Comparison of ENCODE assay signal across 8 cellular contexts in the genomic region with DNA sequence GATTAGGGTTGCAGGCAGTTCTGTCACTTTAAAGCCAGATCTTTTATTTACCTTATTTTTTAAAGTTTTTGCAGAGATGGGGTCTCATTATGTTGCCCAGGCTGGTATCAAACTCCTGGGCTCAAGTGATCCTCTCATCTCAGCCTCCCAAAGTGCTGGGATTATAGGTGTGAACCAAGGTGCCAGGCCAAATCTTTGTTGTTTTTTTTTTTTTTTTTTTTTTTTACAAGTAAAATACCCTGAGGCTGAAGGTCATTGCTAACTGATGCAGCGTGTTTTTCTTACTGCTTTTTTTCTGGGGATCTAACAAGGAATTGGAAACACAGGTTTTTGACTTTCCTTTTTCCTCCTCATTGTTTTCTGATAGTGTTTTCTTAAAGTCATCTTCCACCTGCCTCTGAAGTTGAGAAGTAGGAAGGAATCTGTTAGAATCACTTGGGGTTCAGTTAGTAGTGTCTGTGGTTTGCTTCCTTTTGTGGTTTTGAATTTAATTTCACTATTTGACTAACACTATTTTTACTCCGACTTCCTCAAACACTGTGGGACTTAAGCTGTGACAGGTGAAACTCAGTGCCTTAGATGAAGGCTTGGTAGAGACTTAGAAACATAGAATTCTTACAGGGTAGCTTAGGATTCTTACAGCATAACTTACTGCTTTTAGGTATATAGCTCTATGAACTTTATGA. TPM values are rescaled to one million over a fixed set of nuclear protein-coding genes. Genes with fewer than 3 reads are reported as not detected.
DNase-seq lines count a peak whose midpoint lies in the region; ATAC-seq and TF ChIP-seq lines count a peak whose summit lies in the region.

No MANE protein-coding gene starts in this region.

- H3F3A ChIP-seq in smooth muscle cell (ENCODE audit: low read depth), result no peaks in the 10 kb centered on the region

- 56% methylated on average over 2 of the region's 2 CpGs for WGBS in smooth muscle cell (ENCODE audit: low lambda C conversion rate)

- TF ChIP-seq CTCF in smooth muscle cell (IDR thresholded peaks at IDR 0.05; ENCODE audit: borderline replicate concordance, insufficient read depth, poor library complexity, severe bottlenecking), result no peak

- intact Hi-C loops in activated CD4-positive, alpha-beta memory T cell treated with anti-CD3 and anti-CD28 coated beads for 36 hours (cut with micrococcal nuclease), result loop anchor here (2.0 kb wide), 1 partner anchor 23 kb away; the partner anchor contains the start of gene CLTC

- no peaks in the 10 kb centered on the region for H3K27me3 Mint-ChIP-seq in CD4-positive, CD25-positive, alpha-beta regulatory T cell
- no peaks in the 10 kb centered on the region for H3K27me3 Mint-ChIP-seq in activated CD4-positive, alpha-beta memory T cell treated with anti-CD3 and anti-CD28 coated beads for 36 hours

- DNase-seq in CD4-positive, CD25-positive, alpha-beta regulatory T cell, result peak in 2 of 3 donors; percentile 49 to 82
- DNase-seq in activated CD4-positive, alpha-beta memory T cell treated with anti-CD3 and anti-CD28 coated beads for 36 hours, result no peak
- DNase-seq in smooth muscle cell (lab: John Stamatoyannopoulos, UW; ENCODE audit: unreplicated experiment) (no peak), HuH-7 (ENCODE audit: low spot score) (no peak), SW480 (ENCODE audit: low spot score) (no peak), caudate nucleus (lab: John Stamatoyannopoulos, UW) (no peak)

- H3K79me2 ChIP-seq in smooth muscle cell (ENCODE audit: low read depth), result peaks cover 100% of the 10 kb centered on the region

- peaks cover 29% of the 10 kb centered on the region for H3K36me3 ChIP-seq in CD4-positive, CD25-positive, alpha-beta regulatory T cell (ENCODE audit: control insufficient read depth, insufficient read depth, low read length)
- H3K36me3 ChIP-seq in smooth muscle cell (ENCODE audit: low read depth), result no peaks in the 10 kb centered on the region

- no peak overlapping the region for H2AFZ ChIP-seq in smooth muscle cell (ENCODE audit: low read depth)

- H3K4me3 ChIP-seq in CD4-positive, CD25-positive, alpha-beta regulatory T cell (ENCODE audit: low read depth, low read length), result peak overlapping the region; percentile 70
- no peak overlapping the region for H3K4me3 ChIP-seq in smooth muscle cell

- peak overlapping the region; percentile 52 to 75 (median 53) for H3K27ac Mint-ChIP-seq in CD4-positive, CD25-positive, alpha-beta regulatory T cell
- peak overlapping the region; percentile 70 for H3K27ac Mint-ChIP-seq in activated CD4-positive, alpha-beta memory T cell treated with anti-CD3 and anti-CD28 coated beads for 36 hours

- H3K27me3 ChIP-seq in CD4-positive, CD25-positive, alpha-beta regulatory T cell (ENCODE audit: control insufficient read depth, insufficient read depth, low read length), result no peaks in the 10 kb centered on the region
- H3K27me3 ChIP-seq in smooth muscle cell (ENCODE audit: low read depth), result no peaks in the 10 kb centered on the region

- peak; percentile 81 to 92 for ATAC-seq in CD4-positive, CD25-positive, alpha-beta regulatory T cell (ENCODE audit: low read depth in 2 of 2)
- ATAC-seq in GM19397 (IDR thresholded peaks at IDR 0.05; ENCODE audit: unreplicated experiment), result peak; percentile 80
- ATAC-seq in HG03378 (IDR thresholded peaks at IDR 0.05; ENCODE audit: unreplicated experiment), result peak; percentile 83

- POLR2A ChIA-PET in activated CD4-positive, alpha-beta memory T cell treated with anti-CD3 and anti-CD28 coated beads for 36 hours (lab: Charles Lee), result interaction anchor here (0.6 to 2.2 kb wide), 4 partner anchors 14 to 214 kb away, joined by 3 to 10 read pairs (median 3); partner anchors contain the start of gene CLTC

- H3K36me3 Mint-ChIP-seq in CD4-positive, CD25-positive, alpha-beta regulatory T cell, result peaks cover 8% of the 10 kb centered on the region
- peaks cover 17% of the 10 kb centered on the region for H3K36me3 Mint-ChIP-seq in activated CD4-positive, alpha-beta memory T cell treated with anti-CD3 and anti-CD28 coated beads for 36 hours

- no peak overlapping the region for H3K9ac ChIP-seq in smooth muscle cell (ENCODE audit: low read depth)

- H3K4me1 ChIP-seq in CD4-positive, CD25-positive, alpha-beta regulatory T cell (ENCODE audit: control insufficient read depth, insufficient read depth, low read length, poor library complexity, severe bottlenecking), result peaks cover 47% of the 10 kb centered on the region
- H3K4me1 ChIP-seq in smooth muscle cell (ENCODE audit: low read depth), result peaks cover 5% of the 10 kb centered on the region

- H3K9me3 ChIP-seq in CD4-positive, CD25-positive, alpha-beta regulatory T cell (ENCODE audit: control insufficient read depth in 2 of 2, low read length in 2 of 2), result no peaks in the 10 kb centered on the region
- H3K9me3 ChIP-seq in smooth muscle cell (replicated peaks; ENCODE audit: low read depth), result no peaks in the 10 kb centered on the region

- H3K27ac ChIP-seq in CD4-positive, CD25-positive, alpha-beta regulatory T cell (ENCODE audit: insufficient read depth, low read length, poor library complexity, severe bottlenecking), result peak overlapping the region; percentile 48
- H3K27ac ChIP-seq in smooth muscle cell (ENCODE audit: low read depth) (peak overlapping the region; percentile 62), caudate nucleus (ENCODE audit: low read depth, low read length) (no peak overlapping the region)

- H3K4me1 Mint-ChIP-seq in CD4-positive, CD25-positive, alpha-beta regulatory T cell, result peaks cover 27 to 73% (median 52%) of the 10 kb centered on the region in 4 donors
- peaks cover 41% of the 10 kb centered on the region for H3K4me1 Mint-ChIP-seq in activated CD4-positive, alpha-beta memory T cell treated with anti-CD3 and anti-CD28 coated beads for 36 hours (ENCODE audit: low read depth)

- H4K20me1 ChIP-seq in smooth muscle cell (ENCODE audit: low read depth), result peaks cover 100% of the 10 kb centered on the region

- CTCF ChIA-PET in activated CD4-positive, alpha-beta memory T cell treated with anti-CD3 and anti-CD28 coated beads for 36 hours (lab: Charles Lee), result interaction anchor here (1.0 to 1.3 kb wide), 2 partner anchors 34 to 217 kb away, joined by 3 to 4 read pairs; no protein-coding TSS in a partner anchor

- H3K9me3 Mint-ChIP-seq in CD4-positive, CD25-positive, alpha-beta regulatory T cell, result no peaks in the 10 kb centered on the region
- no peaks in the 10 kb centered on the region for H3K9me3 Mint-ChIP-seq in activated CD4-positive, alpha-beta memory T cell treated with anti-CD3 and anti-CD28 coated beads for 36 hours

- peak overlapping the region; percentile 52 for H3K4me2 ChIP-seq in smooth muscle cell

- H3K4me3 Mint-ChIP-seq in CD4-positive, CD25-positive, alpha-beta regulatory T cell, result peak overlapping the region; percentile 13 to 79 (median 60)
- H3K4me3 Mint-ChIP-seq in activated CD4-positive, alpha-beta memory T cell treated with anti-CD3 and anti-CD28 coated beads for 36 hours, result no peak overlapping the region

RNA-seq across cellular contexts. Expression of gene CLTC, which starts 22.2 kb away (rescaled TPM):
- 111 TPM for total RNA-seq in CD4-positive, CD25-positive, alpha-beta regulatory T cell
- polyA plus RNA-seq in CD4-positive, CD25-positive, alpha-beta regulatory T cell, result 10 to 100 TPM; 37.4 to 47.2 (median 37.9) TPM
- total RNA-seq in activated CD4-positive, alpha-beta memory T cell treated with anti-CD3 and anti-CD28 coated beads for 36 hours, result 100 to 1,000 TPM; 203 to 206 TPM
- 362 and 378 TPM in 2 replicates for total RNA-seq in smooth muscle cell
- 102 and 114 TPM in 2 replicates for polyA plus RNA-seq in smooth muscle cell

Comparison
In these comparisons a context has a peak if more than half of its experiments do, and no peak if none do; other contexts are left out.
1. DNase-seq: peak in CD4-positive, CD25-positive, alpha-beta regulatory T cell (2 of 3); none in activated CD4-positive, alpha-beta memory T cell treated with anti-CD3 and anti-CD28 coated beads for 36 hours (single experiment), smooth muscle cell (single experiment), HuH-7 (single experiment), SW480 (single experiment) and caudate nucleus (0 of 61).
2. Peak in every context shown above with its lines, with median percentiles within 50 percentile points of each other: ATAC-seq.